ENCODE assay signal across 34 cellular contexts in genomic region chr4:147009875-147010274, GRCh38.
"Had no signal": no experiment of that assay in that cellular context is flagged by ENCODE, and none has a peak within 500 bp of the region (broad histone marks: within the 10 kb centered on the region; RNA-seq: fewer than 3 reads in every experiment).

No MANE protein-coding gene starts in this region.

- H3K4me2 ChIP-seq: KMS-11 had no signal

- DNase-seq: Karpas-422, Kasumi-1, KG1, MM.1S, MV-4-11, NCI-H1048, NCI-H1092, NCI-H1092 treated with DMSO at 0.1 percent for 48 hours, NCI-H1105, NCI-H1105 treated with DMSO at 0.1 percent for 48 hours, NCI-H1417, NCI-H1417 treated with DMSO at 0.1 percent for 48 hours, NCI-H1436, NCI-H1436 treated with DMSO at 0.1 percent for 48 hours, NCI-H146, NCI-H1694, NCI-H1694 treated with DMSO at 0.1 percent for 48 hours, NCI-H187, NCI-H187 treated with DMSO at 0.1 percent for 48 hours, NCI-H1930, NCI-H2029, NCI-H2029 treated with DMSO at 0.1 percent for 48 hours, NCI-H2081, NCI-H2081 treated with DMSO at 0.1 percent for 48 hours, NCI-H2107, NCI-H2171, NCI-H2171 treated with DMSO at 0.1 percent for 48 hours, NCI-H2227 treated with DMSO at 0.1 percent for 48 hours, NCI-H226, NCI-H345, NCI-H446, NCI-H446 treated with DMSO at 0.1 percent for 48 hours, NCI-H510A had no signal

- H3K27ac ChIP-seq: KMS-11 had no signal

- H3K9ac ChIP-seq: KMS-11 had no signal
